ENCODE assay signal across 8 cellular contexts in the genomic region with DNA sequence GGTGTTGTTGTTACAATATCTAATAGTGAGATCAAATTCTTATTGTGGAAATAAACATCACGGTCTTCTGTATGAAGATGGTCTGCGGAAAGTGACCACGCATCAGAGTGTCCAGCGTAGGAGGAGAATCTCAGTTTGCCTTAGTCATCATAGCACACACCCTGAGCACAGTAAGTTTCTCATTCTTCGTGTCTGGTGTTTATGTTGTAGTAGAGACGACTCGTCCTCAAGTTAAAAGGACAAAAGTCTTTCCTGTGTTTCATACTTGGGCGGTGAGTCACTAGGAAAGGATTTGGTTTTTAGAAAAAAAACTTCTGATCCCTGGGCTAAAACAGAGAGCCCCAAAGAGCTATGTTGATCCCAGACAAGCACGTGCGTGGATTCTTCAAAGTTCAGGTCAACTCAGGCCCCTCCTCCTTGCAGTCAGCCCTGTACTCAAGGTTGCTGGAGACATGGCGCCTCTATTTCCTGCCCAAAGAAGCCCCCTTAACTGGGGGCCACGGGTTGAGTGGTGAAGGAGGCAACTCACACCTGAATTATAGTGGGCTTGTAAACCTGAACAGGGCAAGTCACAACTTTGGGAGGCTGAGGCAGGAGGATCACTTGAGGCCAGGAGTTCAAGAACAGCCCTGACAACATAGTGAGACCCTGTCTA.
DNase-seq lines count a peak whose midpoint lies in the region; ATAC-seq and TF ChIP-seq lines count a peak whose summit lies in the region.

No MANE protein-coding gene starts in this region.

- peaks cover 14% of the 10 kb centered on the region for H3K4me1 ChIP-seq in GM23248 (ENCODE audit: insufficient read depth)
- H3K4me1 ChIP-seq in SJCRH30 = peaks cover 14% of the 10 kb centered on the region
- peaks cover 18 to 28% (median 23%) of the 10 kb centered on the region in 4 donors for H3K4me1 ChIP-seq in esophagus muscularis mucosa

- no peak overlapping the region for H3K9ac ChIP-seq in GM23248

- no peak for ATAC-seq in GM18907 (IDR thresholded peaks at IDR 0.05; ENCODE audit: unreplicated experiment)

- H3F3A ChIP-seq in GM23248 (ENCODE audit: insufficient read depth) = no peaks in the 10 kb centered on the region

- no peak for TF ChIP-seq POLR2A in esophagus muscularis mucosa (IDR thresholded peaks at IDR 0.05; ENCODE audit: low read depth)

- H3K27me3 ChIP-seq in GM23248 (replicated peaks; ENCODE audit: insufficient read depth) (no peaks in the 10 kb centered on the region), SJCRH30 (no peaks in the 10 kb centered on the region), esophagus muscularis mucosa (no peaks in the 10 kb centered on the region)

- peak overlapping the region; percentile 13 for H3K4me2 ChIP-seq in GM23248 (ENCODE audit: unreplicated experiment)

- in situ Hi-C loops in GM23248 (cut with MboI) = no loop called here

- peak; percentile 69 for DNase-seq in GM23248
- peak; percentile 50 to 67 for DNase-seq in SJCRH30
- peak; percentile 86 for DNase-seq in fibroblast of villous mesenchyme (ENCODE audit: low read depth)
- DNase-seq in retinal pigment epithelial cell (ENCODE audit: low read depth) = peak; percentile 77
- DNase-seq in caudate nucleus (lab: John Stamatoyannopoulos, UW) = no peak
- no peak for DNase-seq in pons (ENCODE audit: low spot score)
- DNase-seq in esophagus muscularis mucosa (ENCODE audit: extremely low spot score) = no peak

- H3K79me2 ChIP-seq in GM23248 (ENCODE audit: insufficient read depth) = peaks cover 25% of the 10 kb centered on the region

- no peaks in the 10 kb centered on the region for H3K9me2 ChIP-seq in GM23248 (ENCODE audit: insufficient read depth)

- no peaks in the 10 kb centered on the region for H4K20me1 ChIP-seq in GM23248 (ENCODE audit: insufficient read depth)

- WGBS in GM23248 (ENCODE audit: low coverage in 1 of 2, low lambda C conversion rate in 2 of 2, missing lambda C conversion rate in 2 of 2), 2 experiments = 45 to 46% methylated on average over 12 of the region's 12 CpGs
- WGBS in esophagus muscularis mucosa = 50% methylated on average over 12 of the region's 12 CpGs

- H3K27ac ChIP-seq in GM23248 (peak overlapping the region; percentile 31), SJCRH30 (peak overlapping the region; percentile 51), caudate nucleus (ENCODE audit: low read depth, low read length) (no peak overlapping the region), esophagus muscularis mucosa (replicated peaks in 1 of 4) (peak overlapping the region in 2 of 4 donors; percentile 20 to 49)

- TF ChIP-seq CTCF in fibroblast of villous mesenchyme (IDR thresholded peaks at IDR 0.05; ENCODE audit: insufficient read depth, low read depth, low read length) = no peak
- TF ChIP-seq CTCF in retinal pigment epithelial cell (conservative IDR thresholded peaks at IDR 0.05; ENCODE audit: low read depth, low read length) = no peak
- TF ChIP-seq CTCF in esophagus muscularis mucosa (IDR thresholded peaks at IDR 0.05) = no peak

- H2AFZ ChIP-seq in GM23248 = no peak overlapping the region

- intact Hi-C loops in esophagus muscularis mucosa (cut with DNase I) = no loop called here

- H3K36me3 ChIP-seq in GM23248 (ENCODE audit: low read depth) = no peaks in the 10 kb centered on the region
- H3K36me3 ChIP-seq in SJCRH30 = no peaks in the 10 kb centered on the region
- H3K36me3 ChIP-seq in esophagus muscularis mucosa = peaks cover 0 to 7% (median 0%) of the 10 kb centered on the region in 4 donors

- H3K4me3 ChIP-seq in GM23248 (no peak overlapping the region), SJCRH30 (no peak overlapping the region), fibroblast of villous mesenchyme (ENCODE audit: low read depth, low read length) (no peak overlapping the region), retinal pigment epithelial cell (ENCODE audit: low read length) (no peak overlapping the region), esophagus muscularis mucosa (no peak overlapping the region)

- TF ChIP-seq EP300 in esophagus muscularis mucosa (IDR thresholded peaks at IDR 0.05) = no peak

- H3K9me3 ChIP-seq in GM23248 (ENCODE audit: low read depth) (no peaks in the 10 kb centered on the region), SJCRH30 (replicated peaks) (no peaks in the 10 kb centered on the region), esophagus muscularis mucosa (no peaks in the 10 kb centered on the region)

Comparison
In these comparisons a context has a peak if more than half of its experiments do, and no peak if none do; other contexts are left out.
1. DNase-seq: peak in GM23248 (single experiment), SJCRH30 (2 of 2), fibroblast of villous mesenchyme (single experiment) and retinal pigment epithelial cell (single experiment); none in caudate nucleus (0 of 61), pons (single experiment) and esophagus muscularis mucosa (single experiment).